26 cellular contexts compared by ENCODE assay signal in genomic region chr3:151009981-151010380, GRCh38. TPM values are rescaled to one million over a fixed set of nuclear protein-coding genes. Genes with fewer than 3 reads are reported as not detected.
"Had no signal": no experiment of that assay in that cellular context is flagged by ENCODE, and none has a peak within 500 bp of the region (broad histone marks: within the 10 kb centered on the region; RNA-seq: fewer than 3 reads in every experiment).

No MANE protein-coding gene starts in this region.

- H3K27ac ChIP-seq: ascending aorta, gastrocnemius medialis, left lung, psoas muscle, skin epidermis, tibial artery had no signal

- H3K36me3 ChIP-seq: ascending aorta, gastrocnemius medialis, left lung, tibial artery had no signal

- H3K9me3 ChIP-seq: ascending aorta, gastrocnemius medialis, left lung, mucosa of descending colon, psoas muscle, tibial artery had no signal

- H3K4me3 Mint-ChIP-seq: activated B cell treated with CpG ODN at 0.5 μM for 24 hours; activated CD8-positive, alpha-beta T cell treated with anti-CD3 and anti-CD28 coated beads for 36 hours; activated naive CD4-positive, alpha-beta T cell treated with anti-CD3 and anti-CD28 coated beads, Interleukin-2, amount 10 ng/mL, durations not matched to agents 7 days and 5 days; dendritic cell treated with granulocyte-macrophage colony-stimulating factor and Interleukin-4, amounts not matched to agents 40 ng/mL and 50 ng/mL, for 4 days; naive B cell; neural crest cell had no signal

- H3K4me1 Mint-ChIP-seq: activated B cell treated with CpG ODN at 0.5 μM for 24 hours; activated naive CD4-positive, alpha-beta T cell treated with anti-CD3 and anti-CD28 coated beads, Interleukin-2, amount 10 ng/mL, durations not matched to agents 7 days and 5 days; naive B cell; neural crest cell had no signal

- H3K27me3 Mint-ChIP-seq: dendritic cell treated with granulocyte-macrophage colony-stimulating factor and Interleukin-4, amounts not matched to agents 40 ng/mL and 50 ng/mL, for 4 days had no signal

- ATAC-seq: activated CD8-positive, alpha-beta T cell treated with anti-CD3 and anti-CD28 coated beads for 36 hours; gastrocnemius medialis; left lung; mucosa of descending colon; psoas muscle; right cardiac atrium; stimulated activated naive CD8-positive, alpha-beta T cell treated with anti-CD3 and anti-CD28 coated beads, Interleukin-15, Interleukin-2, amounts not matched to agents 100 U/mL and 50 U/mL, for 24 hours had no signal

- H3K27me3 ChIP-seq: ascending aorta, gastrocnemius medialis, tibial artery had no signal

- H3K4me3 ChIP-seq: ascending aorta, gastrocnemius medialis, left lung, mucosa of descending colon, psoas muscle, skin epidermis, tibial artery had no signal

- H3K9me3 Mint-ChIP-seq: activated B cell treated with CpG ODN at 0.5 μM for 24 hours; activated CD8-positive, alpha-beta T cell treated with anti-CD3 and anti-CD28 coated beads for 36 hours; activated naive CD4-positive, alpha-beta T cell treated with anti-CD3 and anti-CD28 coated beads, Interleukin-2, amount 10 ng/mL, durations not matched to agents 7 days and 5 days; dendritic cell treated with granulocyte-macrophage colony-stimulating factor and Interleukin-4, amounts not matched to agents 40 ng/mL and 50 ng/mL, for 4 days; naive B cell had no signal

- DNase-seq: activated B cell treated with CpG ODN at 0.5 μM for 24 hours; activated CD4-positive, alpha-beta T cell treated with anti-CD3 and anti-CD28 coated beads for 48 hours; activated CD8-positive, alpha-beta T cell treated with anti-CD3 and anti-CD28 coated beads for 36 hours; activated effector memory CD4-positive, alpha-beta T cell treated with Interleukin-2 at 50 U/mL for 16 hours; activated naive CD4-positive, alpha-beta T cell treated with anti-CD3 and anti-CD28 coated beads, Interleukin-2, amount 10 ng/mL, durations not matched to agents 7 days and 5 days; activated T-cell treated with anti-CD3 and anti-CD28 coated beads, Interleukin-2, amount 50 U/mL, for 48 hours; effector CD8-positive, alpha-beta T cell; gastrocnemius medialis; head of caudate nucleus; kidney; left lung; mucosa of descending colon; naive B cell; psoas muscle; right cardiac atrium; stimulated activated naive CD8-positive, alpha-beta T cell treated with anti-CD3 and anti-CD28 coated beads, Interleukin-15, Interleukin-2, amounts not matched to agents 100 U/mL and 50 U/mL, for 24 hours; substantia nigra; tibial artery had no signal

- H3K36me3 Mint-ChIP-seq: activated naive CD4-positive, alpha-beta T cell treated with anti-CD3 and anti-CD28 coated beads, Interleukin-2, amount 10 ng/mL, durations not matched to agents 7 days and 5 days; naive B cell had no signal

- H3K27ac Mint-ChIP-seq: activated B cell treated with CpG ODN at 0.5 μM for 24 hours; activated CD8-positive, alpha-beta T cell treated with anti-CD3 and anti-CD28 coated beads for 36 hours; activated naive CD4-positive, alpha-beta T cell treated with anti-CD3 and anti-CD28 coated beads, Interleukin-2, amount 10 ng/mL, durations not matched to agents 7 days and 5 days; dendritic cell treated with granulocyte-macrophage colony-stimulating factor and Interleukin-4, amounts not matched to agents 40 ng/mL and 50 ng/mL, for 4 days; naive B cell had no signal

- H3K4me1 ChIP-seq: ascending aorta, gastrocnemius medialis, left lung, psoas muscle, tibial artery had no signal

RNA-seq across cellular contexts. Expression of gene CLRN1, which starts 37.5 kb away (rescaled TPM):
- total RNA-seq: activated B cell treated with CpG ODN at 0.5 μM for 24 hours; activated CD8-positive, alpha-beta T cell treated with anti-CD3 and anti-CD28 coated beads for 36 hours; ascending aorta; cerebellum; gastrocnemius medialis; kidney; left lung; mucosa of descending colon; neural crest cell; osteocyte; psoas muscle; right cardiac atrium; T-helper 2 cell treated with Interferon-gamma antibody and Interleukin-4, amounts not matched to agents 100 ng/mL and 5 ng/mL, for 36 hours had no signal
- polyA plus RNA-seq: adipose tissue, psoas muscle, right cardiac atrium had no signal
